8 cellular contexts compared by ENCODE assay signal in genomic region chr10:95756796-95757657, GRCh38. TPM values are rescaled to one million over a fixed set of nuclear protein-coding genes. Genes with fewer than 3 reads are reported as not detected.
A peak's percentile ranks its signal among the peaks of the same experiment; 100 is the strongest.
DNase-seq lines count a peak whose midpoint lies in the region; ATAC-seq and TF ChIP-seq lines count a peak whose summit lies in the region.

No MANE protein-coding gene starts in this region.

- no peak for TF ChIP-seq EP300 in transverse colon (IDR thresholded peaks at IDR 0.05; ENCODE audit: low read depth)

- H3K36me3 ChIP-seq in mucosa of rectum (ENCODE audit: control insufficient read depth in 2 of 2, insufficient read depth in 2 of 2, low read length in 2 of 2) (no peaks in the 10 kb centered on the region), transverse colon (no peaks in the 10 kb centered on the region), mucosa of descending colon (ENCODE audit: low read depth) (no peaks in the 10 kb centered on the region)

- H3K9me3 ChIP-seq in mucosa of rectum (ENCODE audit: control insufficient read depth in 2 of 2, low read length in 2 of 2), result no peaks in the 10 kb centered on the region
- no peaks in the 10 kb centered on the region for H3K9me3 ChIP-seq in transverse colon
- H3K9me3 ChIP-seq in mucosa of descending colon, result no peaks in the 10 kb centered on the region

- H3K4me1 ChIP-seq in mucosa of rectum (ENCODE audit: control insufficient read depth in 2 of 2, insufficient read depth in 2 of 2, low read length in 2 of 2) (peaks cover 10 to 11% of the 10 kb centered on the region in 2 donors), transverse colon (peaks cover 0 to 17% (median 5%) of the 10 kb centered on the region in 4 donors), mucosa of descending colon (ENCODE audit: low read depth) (no peaks in the 10 kb centered on the region)

- in situ Hi-C loops in transverse colon (cut with MboI; ENCODE audit: low pct_ligation_motif_present in 1 of 4, low pct_unique_long_range_greater_than_20kb in 1 of 4, low sequenced_read_pairs in 3 of 4), result no loop called here

- H3K27me3 ChIP-seq in mucosa of rectum (ENCODE audit: control insufficient read depth in 2 of 2, insufficient read depth in 2 of 2, low read length in 2 of 2), result no peaks in the 10 kb centered on the region
- no peaks in the 10 kb centered on the region for H3K27me3 ChIP-seq in transverse colon

- peak overlapping the region; percentile 62 for H3K27ac Mint-ChIP-seq in T-helper 2 cell treated with Interferon-gamma antibody and Interleukin-4, amounts not matched to agents 5 μg/mL and 100 μg/mL, for 36 hours
- H3K27ac Mint-ChIP-seq in brain, result peak overlapping the region; percentile 28 to 95 (median 92)

- DNase-seq in T-helper 2 cell treated with Interferon-gamma antibody and Interleukin-4, amounts not matched to agents 5 μg/mL and 100 μg/mL, for 36 hours (ENCODE audit: low spot score), result no peak
- DNase-seq in T-helper 2 cell (no peak), transverse colon (no peak), cerebellar cortex (ENCODE audit: low spot score) (no peak), mucosa of descending colon (no peak)

- H3K27ac ChIP-seq in mucosa of rectum (ENCODE audit: low read depth in 2 of 2, low read length in 2 of 2) (peak overlapping the region; percentile 76 to 80), transverse colon (peak overlapping the region; percentile 66 to 84 (median 80))

- H3K36me3 Mint-ChIP-seq in T-helper 2 cell treated with Interferon-gamma antibody and Interleukin-4, amounts not matched to agents 5 μg/mL and 100 μg/mL, for 36 hours (ENCODE audit: low read depth), result peaks cover 6% of the 10 kb centered on the region
- no peaks in the 10 kb centered on the region for H3K36me3 Mint-ChIP-seq in brain

- peaks cover 36% of the 10 kb centered on the region for H3K4me1 Mint-ChIP-seq in T-helper 2 cell treated with Interferon-gamma antibody and Interleukin-4, amounts not matched to agents 5 μg/mL and 100 μg/mL, for 36 hours (ENCODE audit: low read depth)
- H3K4me1 Mint-ChIP-seq in brain, result peaks cover 26% of the 10 kb centered on the region

- ATAC-seq in mucosa of descending colon (no peak), HG03469 (IDR thresholded peaks at IDR 0.05; ENCODE audit: unreplicated experiment) (no peak)

- peaks cover 5% of the 10 kb centered on the region for H3K27me3 Mint-ChIP-seq in T-helper 2 cell treated with Interferon-gamma antibody and Interleukin-4, amounts not matched to agents 5 μg/mL and 100 μg/mL, for 36 hours (ENCODE audit: low read depth)
- H3K27me3 Mint-ChIP-seq in brain, result peaks cover 8% of the 10 kb centered on the region

- no peaks in the 10 kb centered on the region for H3K9me3 Mint-ChIP-seq in T-helper 2 cell treated with Interferon-gamma antibody and Interleukin-4, amounts not matched to agents 5 μg/mL and 100 μg/mL, for 36 hours
- no peaks in the 10 kb centered on the region for H3K9me3 Mint-ChIP-seq in brain

- H3K4me3 Mint-ChIP-seq in T-helper 2 cell treated with Interferon-gamma antibody and Interleukin-4, amounts not matched to agents 5 μg/mL and 100 μg/mL, for 36 hours, result peak overlapping the region; percentile 78
- H3K4me3 Mint-ChIP-seq in brain, result peak overlapping the region; percentile 51 to 86 (median 82)

- peak overlapping the region; percentile 52 to 71 for H3K9ac ChIP-seq in mucosa of rectum (ENCODE audit: low read depth in 1 of 2, low read length in 2 of 2)

- intact Hi-C loops in transverse colon (cut with DNase I; ENCODE audit: low total_unique reads) (no loop called here), mucosa of descending colon (cut with DNase I, micrococcal nuclease) (no loop called here)

- TF ChIP-seq CTCF in brain (conservative IDR thresholded peaks at IDR 0.05), result no peak
- TF ChIP-seq CTCF in transverse colon (IDR thresholded peaks at IDR 0.05), result no peak
- no peak for TF ChIP-seq CTCF in mucosa of descending colon (IDR thresholded peaks at IDR 0.05)

- 28 to 38% methylated on average over 5 of the region's 5 CpGs for WGBS in transverse colon (ENCODE audit: low coverage in 1 of 2), 2 donors

- no peak for TF ChIP-seq POLR2A in transverse colon (IDR thresholded peaks at IDR 0.05)

- H3K4me3 ChIP-seq in mucosa of rectum (ENCODE audit: low read length in 2 of 2) (peak overlapping the region; percentile 59 to 73), transverse colon (peak overlapping the region in 3 of 4 donors; percentile 10 to 45 (median 16)), mucosa of descending colon (no peak overlapping the region)

RNA-seq across cellular contexts. Expression of gene ENTPD1, which starts 1.1 kb away (rescaled TPM):
- 7.0 TPM for polyA plus RNA-seq in brain (ENCODE audit: insufficient read depth, low read depth, low replicate concordance)
- total RNA-seq in transverse colon (10 to 100 TPM in 2 of 4 donors, 1 to 10 TPM in 2; 5.1 to 35.6 (median 11.0) TPM), mucosa of descending colon (10 to 100 TPM in 1 of 3 donors, 1 to 10 TPM in 2; 7.1 to 20.3 (median 7.2) TPM)
